ENCODE assay signal across 13 cellular contexts in the genomic region with DNA sequence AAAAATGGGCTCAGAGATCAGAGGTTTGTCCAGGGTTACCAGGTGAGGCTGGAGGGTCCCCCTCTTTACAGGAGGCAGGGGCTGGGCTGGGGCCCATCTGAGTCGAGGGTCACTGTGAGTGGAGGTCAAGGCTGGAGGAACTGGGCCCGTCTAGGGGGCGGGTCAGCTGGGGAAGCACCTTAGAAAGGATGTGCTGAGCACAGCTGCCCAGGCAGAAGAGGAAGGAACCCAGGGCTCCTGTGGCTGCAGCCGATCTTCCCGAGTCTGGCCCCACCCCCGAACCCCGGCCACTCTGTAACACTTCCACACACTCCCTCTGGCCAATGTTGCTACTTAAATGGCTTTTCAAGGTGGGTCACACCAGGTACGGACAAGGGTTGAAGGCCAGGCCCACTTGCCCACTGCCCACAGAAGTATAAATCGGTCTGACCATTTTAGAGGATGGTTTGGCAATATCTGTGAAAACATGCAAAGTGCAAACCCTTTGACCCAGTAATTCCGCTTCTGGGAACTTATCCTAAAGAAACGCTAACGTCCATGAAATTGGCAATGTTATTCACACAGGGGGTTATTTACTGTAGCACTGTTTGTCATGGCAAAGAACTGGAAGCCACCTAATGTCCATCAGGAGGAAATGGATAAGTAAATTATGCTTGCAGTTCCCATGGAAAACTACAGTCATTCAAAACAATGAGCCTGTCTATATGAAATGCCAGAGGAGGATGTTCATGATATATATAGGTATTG. TPM values are rescaled to one million over a fixed set of nuclear protein-coding genes. Genes with fewer than 3 reads are reported as not detected.
DNase-seq lines count a peak whose midpoint lies in the region; ATAC-seq, FAIRE-seq and TF ChIP-seq lines count a peak whose summit lies in the region.
"Had no signal": no experiment of that assay in that cellular context is flagged by ENCODE, and none has a peak within 500 bp of the region (broad histone marks: within the 10 kb centered on the region; RNA-seq: fewer than 3 reads in every experiment).

No MANE protein-coding gene starts in this region.

- peaks cover 54 to 61% (median 54%) of the 10 kb centered on the region in 3 donors for H3K4me1 Mint-ChIP-seq in T-cell
- H3K4me1 Mint-ChIP-seq in stimulated activated effector memory CD8-positive, alpha-beta T cell treated with anti-CD3 and anti-CD28 coated beads, Interleukin-12 subunit alpha, Interleukin-12 subunit beta, amount 100 ng/mL, for 72 hours, result peaks cover 31% of the 10 kb centered on the region

- no peak overlapping the region for H3K4me3 Mint-ChIP-seq in T-cell
- H3K4me3 Mint-ChIP-seq in stimulated activated effector memory CD8-positive, alpha-beta T cell treated with anti-CD3 and anti-CD28 coated beads, Interleukin-12 subunit alpha, Interleukin-12 subunit beta, amount 100 ng/mL, for 72 hours, result no peak overlapping the region

- TF ChIP-seq POLR2A in H54 (IDR thresholded peaks at IDR 0.05; ENCODE audit: low read depth, low read length), result no peak

- no peak for ATAC-seq in T-cell (replicated peaks in 1 of 4)
- peak; percentile 40 for ATAC-seq in left ventricle myocardium superior
- ATAC-seq in stimulated activated effector memory CD8-positive, alpha-beta T cell treated with anti-CD3 and anti-CD28 coated beads, Interleukin-12 subunit alpha, Interleukin-12 subunit beta, amount 100 ng/mL, for 72 hours, result no peak
- ATAC-seq in GM21723 (IDR thresholded peaks at IDR 0.05; ENCODE audit: unreplicated experiment), result no peak

- no peak for FAIRE-seq in H54 (lab: Jason Lieb, UNC)

- CTCF ChIA-PET in T-cell (lab: Charles Lee), result no interaction called here

- POLR2A ChIA-PET in T-cell (lab: Charles Lee), result no interaction called here

- peak; percentile 58 for DNase-seq in DMS53 (lab: John Stamatoyannopoulos, UW)
- no peak for DNase-seq in DMS53 treated with DMSO at 0.1 percent for 48 hours (lab: John Stamatoyannopoulos, UW; ENCODE audit: unreplicated experiment)
- no peak for DNase-seq in T-cell
- peak; percentile 53 for DNase-seq in left ventricle myocardium superior
- DNase-seq in stimulated activated effector memory CD8-positive, alpha-beta T cell treated with anti-CD3 and anti-CD28 coated beads, Interleukin-12 subunit alpha, Interleukin-12 subunit beta, amount 100 ng/mL, for 72 hours (ENCODE audit: low spot score in 2 of 2), result no peak
- DNase-seq in H54 (ENCODE audit: insufficient read length, low spot score), result no peak
- no peak for DNase-seq in NCI-H1436 (lab: John Stamatoyannopoulos, UW)
- DNase-seq: activated CD4-positive, alpha-beta T cell treated with anti-CD3 and anti-CD28 coated beads, Interleukin-2, amount 50 U/mL, for 4 hours; activated naive CD4-positive, alpha-beta T cell treated with anti-CD3 and anti-CD28 coated beads, Interleukin-2, amount 50 U/mL, for 16 hours; EL; Karpas-422; SJCRH30 had no signal

- H3K9me3 Mint-ChIP-seq in T-cell, result peaks cover 3 to 4% (median 3%) of the 10 kb centered on the region in 3 donors
- H3K9me3 Mint-ChIP-seq in stimulated activated effector memory CD8-positive, alpha-beta T cell treated with anti-CD3 and anti-CD28 coated beads, Interleukin-12 subunit alpha, Interleukin-12 subunit beta, amount 100 ng/mL, for 72 hours, result peaks cover 4% of the 10 kb centered on the region

- intact Hi-C loops in left ventricle myocardium superior (cut with micrococcal nuclease), result no loop called here

- H3K27ac Mint-ChIP-seq in T-cell, result peak overlapping the region; percentile 78 to 83
- H3K27ac Mint-ChIP-seq in stimulated activated effector memory CD8-positive, alpha-beta T cell treated with anti-CD3 and anti-CD28 coated beads, Interleukin-12 subunit alpha, Interleukin-12 subunit beta, amount 100 ng/mL, for 72 hours, result peak overlapping the region; percentile 50

- H3K36me3 Mint-ChIP-seq in T-cell, result peaks cover 3% of the 10 kb centered on the region
- no peaks in the 10 kb centered on the region for H3K36me3 Mint-ChIP-seq in stimulated activated effector memory CD8-positive, alpha-beta T cell treated with anti-CD3 and anti-CD28 coated beads, Interleukin-12 subunit alpha, Interleukin-12 subunit beta, amount 100 ng/mL, for 72 hours

- no peaks in the 10 kb centered on the region for H3K27me3 Mint-ChIP-seq in T-cell

RNA-seq across cellular contexts. Expression of a gene that starts 30.5 kb away (rescaled TPM):
- total RNA-seq in T-cell, result 100 to 1,000 TPM; 351 to 746 (median 698) TPM
- total RNA-seq in left ventricle myocardium superior, result 21.6 TPM

RNA-seq across cellular contexts. Expression of a gene that starts 55.9 kb away (rescaled TPM):
- 10 to 100 TPM; 11.6 to 14.9 (median 13.8) TPM for total RNA-seq in T-cell
- total RNA-seq in left ventricle myocardium superior, result 4.7 TPM

RNA-seq across cellular contexts. Expression of a gene that starts 56.8 kb away (rescaled TPM):
- total RNA-seq in T-cell (10 to 100 TPM; 11.8 to 21.0 (median 17.3) TPM), left ventricle myocardium superior (4.8 TPM)

Comparison
In these comparisons a context has a peak if more than half of its experiments do, and no peak if none do; other contexts are left out.
1. DNase-seq: peak in DMS53 (single experiment) and left ventricle myocardium superior (single experiment); none in DMS53 treated with DMSO at 0.1 percent for 48 hours (single experiment), T-cell (0 of 34), stimulated activated effector memory CD8-positive, alpha-beta T cell treated with anti-CD3 and anti-CD28 coated beads, Interleukin-12 subunit alpha, Interleukin-12 subunit beta, amount 100 ng/mL, for 72 hours (0 of 2), H54 (single experiment) and NCI-H1436 (single experiment).
2. RNA of a gene that starts 30.5 kb away (total RNA-seq): 351 to 746 TPM in T-cell; 21.6 TPM in left ventricle myocardium superior (single experiment); every median in the first group is over 10 times any median in the second.